9 cellular contexts compared by ENCODE assay signal in genomic region chr20:44887466-44887865, GRCh38. TPM values are rescaled to one million over a fixed set of nuclear protein-coding genes. Genes with fewer than 3 reads are reported as not detected.
A peak's percentile ranks its signal among the peaks of the same experiment; 100 is the strongest.
DNase-seq lines count a peak whose midpoint lies in the region; ATAC-seq, FAIRE-seq and TF ChIP-seq lines count a peak whose summit lies in the region.
"Had no signal": no experiment of that assay in that cellular context is flagged by ENCODE, and none has a peak within 500 bp of the region (broad histone marks: within the 10 kb centered on the region; RNA-seq: fewer than 3 reads in every experiment).

No MANE protein-coding gene starts in this region.

- peaks cover 87% of the 10 kb centered on the region for H3K4me1 Mint-ChIP-seq in CD4-positive, alpha-beta T cell (ENCODE audit: low read depth)
- H3K4me1 Mint-ChIP-seq in nephron progenitor cell, result peaks cover 47% of the 10 kb centered on the region

- H3K36me3 Mint-ChIP-seq in CD4-positive, alpha-beta T cell (ENCODE audit: low read depth), result peaks cover 67% of the 10 kb centered on the region
- peaks cover 17% of the 10 kb centered on the region for H3K36me3 Mint-ChIP-seq in nephron progenitor cell (ENCODE audit: low read depth)

- POLR2A ChIA-PET in CD4-positive, alpha-beta T cell (lab: Charles Lee), result interaction anchor here (1.4 to 4.0 kb wide), 6 partner anchors 9 to 92 kb away, joined by 3 to 24 read pairs (median 8); partner anchors contain the start of genes PABPC1L and TOMM34

- H3K4me3 ChIP-seq in MG63 (peak overlapping the region; percentile 77), coronary artery (peak overlapping the region; percentile 99), small intestine (ENCODE audit: low read depth in 1 of 2, low read length in 2 of 2) (peak overlapping the region in 1 of 2 donors; percentile 91)

- no peak overlapping the region for H3K27ac ChIP-seq in CD4-positive, alpha-beta T cell (ENCODE audit: low read depth, low read length)
- no peak overlapping the region for H3K27ac ChIP-seq in coronary artery
- H3K27ac ChIP-seq in small intestine (ENCODE audit: low read depth in 1 of 2, low read length in 1 of 2), result no peak overlapping the region

- 38 to 61% (median 51%) methylated on average over 4 of the region's 4 CpGs for whole genome bisulfite sequencing in small intestine, 3 donors

- H3K9me3 Mint-ChIP-seq in CD4-positive, alpha-beta T cell, result no peaks in the 10 kb centered on the region
- H3K9me3 Mint-ChIP-seq in nephron progenitor cell, result no peaks in the 10 kb centered on the region

- H3K27me3 Mint-ChIP-seq in CD4-positive, alpha-beta T cell, result no peaks in the 10 kb centered on the region
- H3K27me3 Mint-ChIP-seq in nephron progenitor cell (ENCODE audit: low read depth, poor library complexity), result peaks cover 11% of the 10 kb centered on the region

- H3K36me3 ChIP-seq in MG63 (peaks cover 50% of the 10 kb centered on the region), small intestine (ENCODE audit: control insufficient read depth in 2 of 2, insufficient read depth in 2 of 2, low read length in 2 of 2) (peaks cover 0 to 2% of the 10 kb centered on the region in 2 donors)

- DNase-seq in CD4-positive, alpha-beta T cell, result no peak
- DNase-seq in MG63, result no peak
- no peak for DNase-seq in coronary artery (ENCODE audit: low spot score)
- no peak for DNase-seq in nephron progenitor cell
- no peak for DNase-seq in hypothalamus (lab: John Stamatoyannopoulos, UW)
- DNase-seq in NCI-H446 treated with DMSO at 0.1 percent for 48 hours (lab: John Stamatoyannopoulos, UW), result no peak
- no peak for DNase-seq in small intestine
- no peak for DNase-seq in GF-D8 (lab: John Stamatoyannopoulos, UW)
- DNase-seq: effector CD8-positive, alpha-beta T cell had no signal

- CTCF ChIA-PET in CD4-positive, alpha-beta T cell (lab: Charles Lee), result interaction anchor here (0.9 to 1.6 kb wide), 6 partner anchors 8 to 84 kb away, joined by 3 to 6 read pairs (median 3); partner anchors contain the start of gene PABPC1L

- no peak for ATAC-seq in CD4-positive, alpha-beta T cell (ENCODE audit: poor library complexity)

- H3K4me3 Mint-ChIP-seq in CD4-positive, alpha-beta T cell, result peak overlapping the region; percentile 98
- H3K4me3 Mint-ChIP-seq in nephron progenitor cell, result peak overlapping the region; percentile 96

- H3K4me1 ChIP-seq in small intestine (ENCODE audit: control insufficient read depth in 2 of 2, insufficient read depth in 1 of 2, low read depth in 1 of 2, low read length in 1 of 2), result peaks cover 2 to 8% of the 10 kb centered on the region in 2 donors

- no peak for FAIRE-seq in small intestine (lab: Jason Lieb, UNC)

- H3K27me3 ChIP-seq in CD4-positive, alpha-beta T cell (ENCODE audit: control insufficient read depth, insufficient read depth, low read length), result no peaks in the 10 kb centered on the region
- H3K27me3 ChIP-seq in MG63 (no peaks in the 10 kb centered on the region), small intestine (ENCODE audit: control insufficient read depth in 2 of 2, insufficient read depth in 2 of 2, low read length in 2 of 2) (no peaks in the 10 kb centered on the region)

- H3K27ac Mint-ChIP-seq in CD4-positive, alpha-beta T cell, result peak overlapping the region; percentile 89
- no peak overlapping the region for H3K27ac Mint-ChIP-seq in nephron progenitor cell

- intact Hi-C loops in CD4-positive, alpha-beta T cell (cut with DNase I, micrococcal nuclease), result loop anchor here (2.0 to 10.0 kb wide), 9 partner anchors 21 to 1433 kb away; partner anchors contain the start of genes OSER1 (in 2 of the 2), PIGT (in 1 of the 2), SERINC3 (in 1 of the 2) and SRSF6 (in 1 of the 2)

- no peak for TF ChIP-seq CTCF in CD4-positive, alpha-beta T cell (IDR thresholded peaks at IDR 0.05)
- no peak for TF ChIP-seq CTCF in coronary artery (IDR thresholded peaks at IDR 0.05)
- no peak for TF ChIP-seq CTCF in nephron progenitor cell (IDR thresholded peaks at IDR 0.05)

- H3K9me3 ChIP-seq in CD4-positive, alpha-beta T cell (ENCODE audit: control insufficient read depth, low read length), result no peaks in the 10 kb centered on the region
- H3K9me3 ChIP-seq in MG63, result no peaks in the 10 kb centered on the region
- no peaks in the 10 kb centered on the region for H3K9me3 ChIP-seq in small intestine (ENCODE audit: control insufficient read depth, low read depth)

RNA-seq across cellular contexts. Expression of gene YWHAB, which starts 2.0 kb away (rescaled TPM):
- 100 to 1,000 TPM; 163 to 167 TPM for total RNA-seq in CD4-positive, alpha-beta T cell
- 118 and 125 TPM in 2 replicates for total RNA-seq in MG63 (2014; rRNA removed; shearing (Covaris generic); ENCODE audit: low replicate concordance)
- 100 to 1,000 TPM; 125 to 157 (median 133) TPM for polyA plus RNA-seq in small intestine

RNA-seq across cellular contexts. Expression of gene PABPC1L, which starts 22.4 kb away (rescaled TPM):
- 10 to 100 TPM; 22.8 to 27.5 TPM for total RNA-seq in CD4-positive, alpha-beta T cell
- 9.1 and 10.0 TPM in 2 replicates for total RNA-seq in MG63 (2014; rRNA removed; shearing (Covaris generic); ENCODE audit: low replicate concordance)
- polyA plus RNA-seq in small intestine, result 10 to 100 TPM in 1 of 3 donors, 1 to 10 TPM in 2; 7.0 to 10.7 (median 8.5) TPM
